In the genomic region with DNA sequence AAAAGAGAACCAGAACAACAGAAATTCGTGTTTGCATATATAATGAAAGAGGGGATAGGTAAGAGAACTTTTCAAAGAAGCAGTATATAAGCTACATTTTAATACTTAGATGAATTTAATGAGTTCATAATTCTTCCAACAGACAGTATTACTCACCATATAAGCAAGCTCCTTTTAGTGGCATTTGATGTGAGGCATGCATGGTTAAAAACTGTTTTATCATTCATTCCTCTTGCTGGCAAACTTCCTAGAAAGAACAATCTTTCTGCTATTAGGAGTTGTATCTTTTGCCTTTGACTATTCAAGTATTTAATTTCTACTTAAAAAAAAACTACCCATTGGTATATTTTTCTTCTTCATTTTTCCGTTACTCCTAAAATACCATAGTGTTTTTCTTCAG, we compare ENCODE assay signal across 16 cellular contexts.
DNase-seq lines count a peak whose midpoint lies in the region; ATAC-seq lines count a peak whose summit lies in the region.
"Had no signal": no experiment of that assay in that cellular context is flagged by ENCODE, and none has a peak within 500 bp of the region (broad histone marks: within the 10 kb centered on the region; RNA-seq: fewer than 3 reads in every experiment).

No MANE protein-coding gene starts in this region.

- DNase-seq in AG20443 (ENCODE audit: low spot score) = peak; percentile 23
- DNase-seq in M059J (ENCODE audit: low read depth) = peak; percentile 64
- peak; percentile 42 for DNase-seq in dedifferentiated amniotic fluid mesenchymal stem cell (ENCODE audit: extremely low spot score)
- peak; percentile 6 for DNase-seq in myocyte (ENCODE audit: low read depth)
- no peak for DNase-seq in superior temporal gyrus (ENCODE audit: extremely low spot score)
- no peak for DNase-seq in activated effector memory CD4-positive, alpha-beta T cell treated with anti-CD3 and anti-CD28 coated beads, Interleukin-2, amount 50 U/mL, for 16 hours
- DNase-seq: activated CD4-positive, alpha-beta T cell treated with anti-CD3 and anti-CD28 coated beads, Interleukin-2, amount 50 U/mL, for 1 hour; activated naive CD4-positive, alpha-beta T cell treated with Interleukin-2 at 50 U/mL for 16 hours; C1 segment of cervical spinal cord; foreskin keratinocyte; H9; KBM-7; NCI-H1092; pancreas had no signal

- no peak for ATAC-seq in HG03460 (IDR thresholded peaks at IDR 0.05; ENCODE audit: unreplicated experiment)
- ATAC-seq in GM18517 (IDR thresholded peaks at IDR 0.05; ENCODE audit: unreplicated experiment) = no peak
- ATAC-seq: foreskin keratinocyte, pancreas had no signal

Comparison
In these comparisons a context has a peak if more than half of its experiments do, and no peak if none do; other contexts are left out.
1. DNase-seq: peak in AG20443 (single experiment), M059J (single experiment), dedifferentiated amniotic fluid mesenchymal stem cell (single experiment) and myocyte (single experiment); none in superior temporal gyrus (single experiment) and activated effector memory CD4-positive, alpha-beta T cell treated with anti-CD3 and anti-CD28 coated beads, Interleukin-2, amount 50 U/mL, for 16 hours (single experiment).